Comparison of ENCODE assay signal across 19 cellular contexts in genomic region chr4:12875640-12876243, GRCh38.
"Had no signal": no experiment of that assay in that cellular context is flagged by ENCODE, and none has a peak within 500 bp of the region (broad histone marks: within the 10 kb centered on the region; RNA-seq: fewer than 3 reads in every experiment).

No MANE protein-coding gene starts in this region.

- H3K27ac ChIP-seq: colonic mucosa, esophagus squamous epithelium, neural progenitor cell, sigmoid colon, skin epidermis, stomach, thoracic aorta, transverse colon had no signal

- H3K4me3 ChIP-seq: colonic mucosa, esophagus squamous epithelium, neural progenitor cell, sigmoid colon, skin epidermis, stomach, thoracic aorta, transverse colon had no signal

- H3K27me3 Mint-ChIP-seq: naive thymus-derived CD4-positive, alpha-beta T cell had no signal

- H3K9ac ChIP-seq: neural progenitor cell had no signal

- ATAC-seq: left cardiac atrium; left ventricle myocardium superior; naive thymus-derived CD4-positive, alpha-beta T cell had no signal

- H3K4me3 Mint-ChIP-seq: naive thymus-derived CD4-positive, alpha-beta T cell had no signal

- H2AFZ ChIP-seq: neural progenitor cell had no signal

- H3K36me3 Mint-ChIP-seq: naive thymus-derived CD4-positive, alpha-beta T cell; neural progenitor cell had no signal

- H3K36me3 ChIP-seq: colonic mucosa, esophagus squamous epithelium, neural progenitor cell, sigmoid colon, stomach, thoracic aorta, transverse colon had no signal

- H3K4me1 Mint-ChIP-seq: naive thymus-derived CD4-positive, alpha-beta T cell had no signal

- H3K4me1 ChIP-seq: colonic mucosa, esophagus squamous epithelium, neural progenitor cell, sigmoid colon, stomach, transverse colon had no signal

- H3K27me3 ChIP-seq: colonic mucosa, esophagus squamous epithelium, neural progenitor cell, sigmoid colon, stomach, transverse colon had no signal

- DNase-seq: cerebellar nuclear complex; colonic mucosa; dermis blood vessel endothelial cell; esophagus squamous epithelium; foreskin fibroblast; kidney; left cardiac atrium; left ventricle myocardium superior; naive thymus-derived CD4-positive, alpha-beta T cell; occipital lobe; sigmoid colon; stimulated activated CD4-positive, alpha-beta T cell treated with anti-CD3 and anti-CD28 coated beads, Interleukin-12 subunit alpha, Interleukin-12 subunit beta, amount 100 ng/mL, for 4 hours; stimulated activated naive CD4-positive, alpha-beta T cell; stomach; substantia nigra; transverse colon had no signal

- FAIRE-seq: kidney had no signal

- H3K9me3 ChIP-seq: colonic mucosa, esophagus squamous epithelium, sigmoid colon, thoracic aorta, transverse colon had no signal

- H3K4me2 ChIP-seq: neural progenitor cell had no signal

- H3K27ac Mint-ChIP-seq: naive thymus-derived CD4-positive, alpha-beta T cell had no signal
